24 cellular contexts compared by ENCODE assay signal in the genomic region with DNA sequence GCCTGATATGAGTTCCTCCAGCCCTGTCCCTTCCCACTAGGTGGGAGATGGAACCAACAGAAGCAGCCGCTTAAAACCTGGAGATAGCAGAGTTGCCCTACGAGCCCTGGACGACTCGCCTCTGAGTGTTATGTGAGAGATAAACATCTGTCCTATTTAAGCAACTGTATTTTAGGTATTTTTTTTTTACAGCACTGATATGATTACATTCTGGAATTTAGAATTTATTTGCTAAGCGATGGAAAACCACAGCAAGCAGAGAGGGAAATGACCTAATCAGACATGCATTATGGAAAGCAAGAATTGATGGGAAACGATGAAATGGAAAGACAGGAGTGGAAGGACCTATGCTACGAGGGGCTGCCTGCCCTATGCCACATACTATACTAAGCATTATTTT.
DNase-seq lines count a peak whose midpoint lies in the region; ATAC-seq, FAIRE-seq and TF ChIP-seq lines count a peak whose summit lies in the region.
"Had no signal": no experiment of that assay in that cellular context is flagged by ENCODE, and none has a peak within 500 bp of the region (broad histone marks: within the 10 kb centered on the region; RNA-seq: fewer than 3 reads in every experiment).

No MANE protein-coding gene starts in this region.

- H2AFZ ChIP-seq in astrocyte (ENCODE audit: low read depth, low read length), result no peak overlapping the region
- H2AFZ ChIP-seq in trophoblast cell (ENCODE audit: insufficient read depth, low read length, poor library complexity), result no peak overlapping the region

- H3K27me3 Mint-ChIP-seq in astrocyte (ENCODE audit: low read depth, unreplicated experiment), result no peaks in the 10 kb centered on the region
- H3K27me3 Mint-ChIP-seq: CD4-positive, alpha-beta memory T cell had no signal

- no peak for TF ChIP-seq CTCF in astrocyte (IDR thresholded peaks at IDR 0.05; ENCODE audit: insufficient read depth, low read depth, low read length)

- no peak overlapping the region for H3K23ac ChIP-seq in trophoblast cell (ENCODE audit: low read length)

- no peak overlapping the region for H4K91ac ChIP-seq in trophoblast cell (ENCODE audit: low read depth, low read length)

- H3K4me1 ChIP-seq in astrocyte (ENCODE audit: insufficient read depth, low read length) (no peaks in the 10 kb centered on the region), trophoblast cell (ENCODE audit: control insufficient read depth in 1 of 2, insufficient read depth in 2 of 2, low read length in 2 of 2) (no peaks in the 10 kb centered on the region)
- H3K4me1 ChIP-seq: A549; BLaER1 treated with 17β-estradiol and CSF1 and Interleukin-3, amounts not matched to agents 10 nM and 100 nM had no signal

- H3K4me3 ChIP-seq in astrocyte (ENCODE audit: insufficient read depth, low read depth, low read length) (no peak overlapping the region), trophoblast cell (ENCODE audit: low read depth, low read length) (no peak overlapping the region)
- H3K4me3 ChIP-seq: A549; BLaER1 treated with 17β-estradiol and CSF1 and Interleukin-3, amounts not matched to agents 10 nM and 100 nM had no signal

- H3K4me2 ChIP-seq in astrocyte (ENCODE audit: low read length), result peak overlapping the region; percentile 41
- no peak overlapping the region for H3K4me2 ChIP-seq in trophoblast cell (ENCODE audit: low read length)
- H3K4me2 ChIP-seq: A549; BLaER1 treated with 17β-estradiol and CSF1 and Interleukin-3, amounts not matched to agents 10 nM and 100 nM had no signal

- no peak for FAIRE-seq in astrocyte (lab: Jason Lieb, UNC)
- FAIRE-seq: A549, GM12892 had no signal

- no peak overlapping the region for H4K12ac ChIP-seq in trophoblast cell (ENCODE audit: low read depth, low read length)

- no peak overlapping the region for H3K14ac ChIP-seq in trophoblast cell (ENCODE audit: low read length)

- H3K27ac ChIP-seq in astrocyte (ENCODE audit: low read depth, low read length) (no peak overlapping the region), trophoblast cell (ENCODE audit: low read depth, low read length) (no peak overlapping the region)
- H3K27ac ChIP-seq: A549; BLaER1 treated with 17β-estradiol and CSF1 and Interleukin-3, amounts not matched to agents 10 nM and 100 nM; RWPE1 had no signal

- no peaks in the 10 kb centered on the region for H4K20me1 ChIP-seq in astrocyte (ENCODE audit: insufficient read depth, low read length)
- H4K20me1 ChIP-seq: BLaER1 treated with 17β-estradiol and CSF1 and Interleukin-3, amounts not matched to agents 10 nM and 100 nM had no signal

- no peak overlapping the region for H2BK12ac ChIP-seq in trophoblast cell (ENCODE audit: low read length)

- no peak overlapping the region for H3K4me3 Mint-ChIP-seq in astrocyte (ENCODE audit: unreplicated experiment)
- H3K4me3 Mint-ChIP-seq: CD4-positive, alpha-beta memory T cell had no signal

- WGBS in trophoblast cell (ENCODE audit: extremely low coverage, insufficient coverage, insufficient read length), result no CpG with 5 or more reads among the region's 7 CpGs

- H3K4ac ChIP-seq in trophoblast cell (ENCODE audit: low read depth, low read length), result no peak overlapping the region

- H3K27me3 ChIP-seq in astrocyte (ENCODE audit: insufficient read depth, low read length) (no peaks in the 10 kb centered on the region), trophoblast cell (ENCODE audit: insufficient read depth, low read length) (no peaks in the 10 kb centered on the region)
- H3K27me3 ChIP-seq: BLaER1 treated with 17β-estradiol and CSF1 and Interleukin-3, amounts not matched to agents 10 nM and 100 nM had no signal

- no peaks in the 10 kb centered on the region for H3K79me2 ChIP-seq in astrocyte (ENCODE audit: insufficient read depth, low read length)
- H3K79me2 ChIP-seq in trophoblast cell (ENCODE audit: control insufficient read depth, insufficient read depth, low read length, poor library complexity), result no peaks in the 10 kb centered on the region

- DNase-seq in ELR (ENCODE audit: low read depth) (peak; percentile 49), M059J (ENCODE audit: low read depth) (peak; percentile 42), astrocyte (ENCODE audit: low read depth) (peak; percentile 53), trophoblast cell (peak; percentile 8 to 56), HK-2 (ENCODE audit: unreplicated experiment) (no peak), epidermal melanocyte (ENCODE audit: insufficient read length, low spot score) (no peak)
- DNase-seq: AML-193; CD4-positive, alpha-beta memory T cell; COR-L47; DMS53; KG1; NCI-H1092; NCI-H1436; NCI-H187; NCI-H2081 treated with DMSO at 0.1 percent for 48 hours; NCI-H446 treated with DMSO at 0.1 percent for 48 hours; NCI-H526 treated with DMSO at 0.1 percent for 48 hours; SHP77 had no signal

- H2BK5ac ChIP-seq in trophoblast cell (ENCODE audit: low read depth, low read length, poor library complexity), result no peak overlapping the region

- no peaks in the 10 kb centered on the region for H3K9me3 ChIP-seq in astrocyte (ENCODE audit: insufficient read depth, low read depth, low read length)
- no peaks in the 10 kb centered on the region for H3K9me3 ChIP-seq in trophoblast cell (ENCODE audit: insufficient read depth, low read depth, low read length)
- H3K9me3 ChIP-seq: A549; BLaER1 treated with 17β-estradiol and CSF1 and Interleukin-3, amounts not matched to agents 10 nM and 100 nM had no signal

- H3K27ac Mint-ChIP-seq in astrocyte (ENCODE audit: unreplicated experiment), result peak overlapping the region; percentile 3
- H3K27ac Mint-ChIP-seq: CD4-positive, alpha-beta memory T cell had no signal

- H4K8ac ChIP-seq in trophoblast cell (ENCODE audit: low read depth, low read length), result no peak overlapping the region

- H3K36me3 ChIP-seq in astrocyte (ENCODE audit: insufficient read depth, low read length) (no peaks in the 10 kb centered on the region), trophoblast cell (ENCODE audit: control insufficient read depth in 1 of 2, insufficient read depth in 2 of 2, low read length in 2 of 2) (no peaks in the 10 kb centered on the region)
- H3K36me3 ChIP-seq: BLaER1 treated with 17β-estradiol and CSF1 and Interleukin-3, amounts not matched to agents 10 nM and 100 nM had no signal

- ATAC-seq in HG03439 (IDR thresholded peaks at IDR 0.05; ENCODE audit: unreplicated experiment), result no peak
- ATAC-seq: A549, HCT116 had no signal

- H2AK5ac ChIP-seq in trophoblast cell (ENCODE audit: low read length), result no peak overlapping the region

- H2BK120ac ChIP-seq in trophoblast cell (ENCODE audit: insufficient read depth, low read length, poor library complexity), result no peak overlapping the region

- peaks cover 12% of the 10 kb centered on the region for H3K4me1 Mint-ChIP-seq in astrocyte (ENCODE audit: low read depth, unreplicated experiment)
- H3K4me1 Mint-ChIP-seq: CD4-positive, alpha-beta memory T cell had no signal

- no peaks in the 10 kb centered on the region for H3K36me3 Mint-ChIP-seq in astrocyte (ENCODE audit: low read depth, unreplicated experiment)
- H3K36me3 Mint-ChIP-seq: CD4-positive, alpha-beta memory T cell had no signal

- no peaks in the 10 kb centered on the region for H3K79me1 ChIP-seq in trophoblast cell (ENCODE audit: low read length)

- H3K9ac ChIP-seq in astrocyte (ENCODE audit: low read length) (no peak overlapping the region), trophoblast cell (ENCODE audit: low read length) (no peak overlapping the region)
- H3K9ac ChIP-seq: BLaER1 treated with 17β-estradiol and CSF1 and Interleukin-3, amounts not matched to agents 10 nM and 100 nM had no signal

- no peaks in the 10 kb centered on the region for H3K9me3 Mint-ChIP-seq in astrocyte (ENCODE audit: unreplicated experiment)

- no peak overlapping the region for H3K18ac ChIP-seq in trophoblast cell (ENCODE audit: low read length)

Comparison
In these comparisons a context has a peak if more than half of its experiments do, and no peak if none do; other contexts are left out.
1. DNase-seq: peak in ELR (single experiment), M059J (single experiment), astrocyte (single experiment) and trophoblast cell (2 of 2); none in HK-2 (single experiment) and epidermal melanocyte (single experiment).